Comparison of ENCODE assay signal across 1 cellular context in genomic region chr9:128149001-128149701, GRCh38.
TF ChIP-seq lines count a peak whose summit lies in the region.

Gene LCN2 (plus strand): TSS chr9:128149453. CDS start chr9:128149526, 73 bp downstream.

TF ChIP-seq in K562, 482 proteins besides CTCF, POLR2A, EP300 and RAD21:
- TF ChIP-seq MYC (IDR thresholded peaks at IDR 0.05; ENCODE audit: low read depth, low read length) (no peak), MYC (CRISPR knock-in tag; IDR thresholded peaks at IDR 0.05; ENCODE audit: borderline replicate concordance, low read depth) (peak; percentile 17; the same call in 1 of the 2 replicates), KDM1A (IDR thresholded peaks at IDR 0.05) (no peak), CEBPB (tag; IDR thresholded peaks at IDR 0.05) (0 out of 2 replicates have a peak, but pooled peaks have one; percentile 20), NR4A1 (CRISPR knock-in tag; IDR thresholded peaks at IDR 0.05) (0 out of 2 replicates have a peak, but pooled peaks have one; percentile 55), NR4A1 (tag; IDR thresholded peaks at IDR 0.05) (no peak), MAZ (CRISPR knock-in tag; conservative IDR thresholded peaks at IDR 0.05 in 1 of 2, IDR thresholded peaks at IDR 0.05 in 1 of 2) (0 out of 4 replicates have a peak, but pooled peaks of 1 of the 2 experiments have one; percentile 13), DMBX1 (CRISPR knock-in tag; IDR thresholded peaks at IDR 0.05; ENCODE audit: borderline replicate concordance) (no peak)
- TF ChIP-seq, protein P1, sequence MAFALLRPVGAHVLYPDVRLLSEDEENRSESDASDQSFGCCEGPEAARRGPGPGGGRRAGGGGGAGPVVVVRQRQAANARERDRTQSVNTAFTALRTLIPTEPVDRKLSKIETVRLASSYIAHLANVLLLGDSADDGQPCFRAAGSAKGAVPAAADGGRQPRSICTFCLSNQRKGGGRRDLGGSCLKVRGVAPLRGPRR (CRISPR knock-in tag; IDR thresholded peaks at IDR 0.05) = 0 out of 2 replicates have a peak, but pooled peaks have one; percentile 42
- TF ChIP-seq, protein P2, sequence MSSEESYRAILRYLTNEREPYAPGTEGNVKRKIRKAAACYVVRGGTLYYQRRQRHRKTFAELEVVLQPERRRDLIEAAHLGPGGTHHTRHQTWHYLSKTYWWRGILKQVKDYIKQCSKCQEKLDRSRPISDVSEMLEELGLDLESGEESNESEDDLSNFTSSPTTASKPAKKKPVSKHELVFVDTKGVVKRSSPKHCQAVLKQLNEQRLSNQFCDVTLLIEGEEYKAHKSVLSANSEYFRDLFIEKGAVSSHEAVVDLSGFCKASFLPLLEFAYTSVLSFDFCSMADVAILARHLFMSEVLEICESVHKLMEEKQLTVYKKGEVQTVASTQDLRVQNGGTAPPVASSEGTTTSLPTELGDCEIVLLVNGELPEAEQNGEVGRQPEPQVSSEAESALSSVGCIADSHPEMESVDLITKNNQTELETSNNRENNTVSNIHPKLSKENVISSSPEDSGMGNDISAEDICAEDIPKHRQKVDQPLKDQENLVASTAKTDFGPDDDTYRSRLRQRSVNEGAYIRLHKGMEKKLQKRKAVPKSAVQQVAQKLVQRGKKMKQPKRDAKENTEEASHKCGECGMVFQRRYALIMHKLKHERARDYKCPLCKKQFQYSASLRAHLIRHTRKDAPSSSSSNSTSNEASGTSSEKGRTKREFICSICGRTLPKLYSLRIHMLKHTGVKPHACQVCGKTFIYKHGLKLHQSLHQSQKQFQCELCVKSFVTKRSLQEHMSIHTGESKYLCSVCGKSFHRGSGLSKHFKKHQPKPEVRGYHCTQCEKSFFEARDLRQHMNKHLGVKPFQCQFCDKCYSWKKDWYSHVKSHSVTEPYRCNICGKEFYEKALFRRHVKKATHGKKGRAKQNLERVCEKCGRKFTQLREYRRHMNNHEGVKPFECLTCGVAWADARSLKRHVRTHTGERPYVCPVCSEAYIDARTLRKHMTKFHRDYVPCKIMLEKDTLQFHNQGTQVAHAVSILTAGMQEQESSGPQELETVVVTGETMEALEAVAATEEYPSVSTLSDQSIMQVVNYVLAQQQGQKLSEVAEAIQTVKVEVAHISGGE (CRISPR knock-in tag; IDR thresholded peaks at IDR 0.05) = 0 out of 6 replicates have a peak, but pooled peaks of 1 of the 3 experiments have one; percentile 18
